In the genomic region with DNA sequence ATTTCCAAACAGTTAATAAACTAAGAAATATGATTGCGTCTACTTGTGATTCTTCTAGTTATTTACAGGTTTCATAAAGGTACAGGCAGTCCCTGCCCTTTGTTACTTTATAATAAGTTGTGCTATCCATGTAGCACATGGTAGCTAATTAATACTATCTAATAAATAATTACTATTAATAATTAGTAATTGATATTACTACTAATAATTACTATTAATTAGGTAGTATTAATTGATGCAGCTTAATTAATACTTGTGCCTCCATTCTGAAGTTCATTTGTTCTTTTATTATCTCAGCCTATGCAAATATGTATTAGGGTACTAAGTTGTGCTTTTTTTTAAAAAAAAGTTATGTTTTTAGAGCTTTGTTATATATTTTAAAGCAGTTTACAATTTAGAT, we compare ENCODE assay signal across 27 cellular contexts.
"Had no signal": no experiment of that assay in that cellular context is flagged by ENCODE, and none has a peak within 500 bp of the region (broad histone marks: within the 10 kb centered on the region; RNA-seq: fewer than 3 reads in every experiment).

No MANE protein-coding gene starts in this region.

- ATAC-seq: stimulated activated effector memory CD8-positive, alpha-beta T cell treated with anti-CD3 and anti-CD28 coated beads, Interleukin-12 subunit alpha, Interleukin-12 subunit beta, amount 100 ng/mL, for 72 hours; stimulated activated memory B cell treated with anti-CD40 and anti-IgM and Interleukin-4, amounts not matched to agents 10 μg/mL and 1 μg/mL and 100 μg/mL, for 72 hours; stimulated activated naive B cell treated with anti-CD40 and anti-IgM and Interleukin-4, amounts not matched to agents 10 μg/mL and 1 μg/mL and 100 μg/mL, for 72 hours; stimulated activated naive CD8-positive, alpha-beta T cell treated with anti-CD3 and anti-CD28 coated beads, Interleukin-15, amount 100 ng/mL, for 72 hours; stimulated activated naive CD8-positive, alpha-beta T cell treated with anti-CD3 and anti-CD28 coated beads, Interleukin-15, Interleukin-2, amounts not matched to agents 100 U/mL and 50 U/mL, for 24 hours; upper lobe of right lung had no signal

- H3K27me3 ChIP-seq: stomach, suprapubic skin, testis, thyroid gland, tibial artery, tibial nerve, transverse colon, upper lobe of left lung, upper lobe of right lung, uterus, vagina had no signal

- DNase-seq: stimulated activated CD4-positive, alpha-beta T cell treated with anti-CD3 and anti-CD28 coated beads, Interleukin-2, amount 100 ng/mL, for 48 hours; stimulated activated CD4-positive, alpha-beta T cell treated with anti-CD3 and anti-CD28 coated beads, Interleukin-4, amount 100 ng/mL, for 1 hour; stimulated activated CD4-positive, alpha-beta T cell treated with anti-CD3 and anti-CD28 coated beads, Interleukin-4, amount 100 ng/mL, for 24 hours; stimulated activated CD4-positive, alpha-beta T cell treated with anti-CD3 and anti-CD28 coated beads, Interleukin-4, amount 100 ng/mL, for 4 hours; stimulated activated CD8-positive, alpha-beta memory T cell treated with anti-CD3 and anti-CD28 coated beads, Interleukin-4, amount 100 ng/mL, for 48 hours; stimulated activated naive B cell treated with anti-CD40 and anti-IgM and Interleukin-4, amounts not matched to agents 10 μg/mL and 1 μg/mL and 100 μg/mL, for 72 hours; stimulated activated naive CD4-positive, alpha-beta T cell; stimulated activated naive CD4-positive, alpha-beta T cell treated with Interleukin-2 at 50 U/mL for 16 hours; stimulated activated naive CD8-positive, alpha-beta T cell treated with anti-CD3 and anti-CD28 coated beads, Interleukin-15, amount 100 ng/mL, for 72 hours; stimulated activated naive CD8-positive, alpha-beta T cell treated with anti-CD3 and anti-CD28 coated beads, Interleukin-15, Interleukin-2, amounts not matched to agents 100 U/mL and 50 U/mL, for 24 hours; stomach; substantia nigra; testis; thyroid gland; tibial artery; transverse colon; trophoblast cell; upper lobe of left lung; upper lobe of right lung; uterus had no signal

- H3K9me3 ChIP-seq: suprapubic skin, testis, thoracic aorta, thyroid gland, tibial artery, tibial nerve, transverse colon, upper lobe of left lung, upper lobe of right lung, uterus, vagina had no signal

- H3K4me1 ChIP-seq: stomach, suprapubic skin, testis, thyroid gland, tibial artery, tibial nerve, transverse colon, upper lobe of left lung, upper lobe of right lung, uterus, vagina had no signal

- H3K4me3 ChIP-seq: stomach, suprapubic skin, testis, thoracic aorta, thyroid gland, tibial artery, tibial nerve, transverse colon, upper lobe of left lung, upper lobe of right lung, uterus, vagina had no signal

- H3K27ac ChIP-seq: stomach, suprapubic skin, testis, thoracic aorta, thyroid gland, tibial artery, tibial nerve, transverse colon, upper lobe of left lung, upper lobe of right lung, uterus, vagina had no signal

- H3K36me3 ChIP-seq: stomach, suprapubic skin, thoracic aorta, thyroid gland, tibial artery, tibial nerve, transverse colon, upper lobe of left lung, upper lobe of right lung, uterus, vagina had no signal

- FAIRE-seq: urothelium cell line had no signal
